Comparison of ENCODE assay signal across 8 cellular contexts in the genomic region with DNA sequence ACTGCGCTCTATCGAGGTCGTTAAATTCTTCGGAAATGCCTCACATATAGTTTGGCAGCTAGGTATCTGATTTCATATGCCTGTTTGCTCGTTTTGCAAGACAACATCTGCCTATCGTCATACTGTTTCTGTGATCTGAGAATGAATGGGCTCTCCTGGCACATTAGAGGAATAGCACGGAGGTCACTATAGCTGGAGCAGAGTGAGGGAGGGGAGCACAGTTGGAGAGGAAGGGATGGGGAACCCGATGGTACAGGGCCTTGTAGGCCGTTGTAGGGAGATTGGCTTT. TPM values are rescaled to one million over a fixed set of nuclear protein-coding genes. Genes with fewer than 3 reads are reported as not detected.
DNase-seq lines count a peak whose midpoint lies in the region; ATAC-seq and TF ChIP-seq lines count a peak whose summit lies in the region.

No MANE protein-coding gene starts in this region.

- H3K4me3 Mint-ChIP-seq in activated T-helper 17 cell treated with anti-CD3 and anti-CD28 coated beads, Interleukin-2, amount 50 U/mL, for 72 hours: peak overlapping the region; percentile 96

- ATAC-seq in activated T-helper 17 cell treated with anti-CD3 and anti-CD28 coated beads, Interleukin-2, amount 50 U/mL, for 72 hours (replicated peaks): no peak
- ATAC-seq in HG03432 (IDR thresholded peaks at IDR 0.05; ENCODE audit: unreplicated experiment): no peak

- H3K9ac ChIP-seq in iPS-18a (ENCODE audit: low read length): peak overlapping the region; percentile 47

- H3K4me1 Mint-ChIP-seq in activated T-helper 17 cell treated with anti-CD3 and anti-CD28 coated beads, Interleukin-2, amount 50 U/mL, for 72 hours: peaks cover 15% of the 10 kb centered on the region

- peaks cover 6% of the 10 kb centered on the region for H3K9me3 ChIP-seq in iPS-18a (ENCODE audit: control insufficient read depth, low read depth, low read length)
- H3K9me3 ChIP-seq in stomach: peaks cover 0 to 13% (median 0%) of the 10 kb centered on the region in 4 donors

- no peaks in the 10 kb centered on the region for H3K27me3 Mint-ChIP-seq in activated T-helper 17 cell treated with anti-CD3 and anti-CD28 coated beads, Interleukin-2, amount 50 U/mL, for 72 hours

- H3K27me3 ChIP-seq in iPS-18a (ENCODE audit: control insufficient read depth, insufficient read depth, low read length): no peaks in the 10 kb centered on the region
- no peaks in the 10 kb centered on the region for H3K27me3 ChIP-seq in stomach

- H3K4me1 ChIP-seq in iPS-18a (ENCODE audit: control insufficient read depth, low read depth, low read length) (no peaks in the 10 kb centered on the region), stomach (peaks cover 6 to 70% (median 41%) of the 10 kb centered on the region in 4 donors)

- H3K36me3 Mint-ChIP-seq in activated T-helper 17 cell treated with anti-CD3 and anti-CD28 coated beads, Interleukin-2, amount 50 U/mL, for 72 hours (ENCODE audit: low read depth): peaks cover 54% of the 10 kb centered on the region

- intact Hi-C loops in stomach (cut with DNase I; ENCODE audit: low total_unique reads): no loop called here

- WGBS in stomach, 5 donors: 0 to 47% (median 6%) methylated on average over 9 of the region's 9 CpGs

- DNase-seq in NCI-H748 (lab: John Stamatoyannopoulos, UW; ENCODE audit: unreplicated experiment): peak; percentile 29
- no peak for DNase-seq in NCI-H748 treated with DMSO at 0.1 percent for 48 hours (lab: John Stamatoyannopoulos, UW)
- DNase-seq in stomach: no peak
- DNase-seq in AG08395 (ENCODE audit: low spot score): no peak
- DNase-seq in dedifferentiated amniotic fluid mesenchymal stem cell (ENCODE audit: extremely low spot score): no peak

- H3K27ac ChIP-seq in iPS-18a (ENCODE audit: low read length) (no peak overlapping the region), stomach (peak overlapping the region in 4 of 5 donors; percentile 86 to 94 (median 90))

- H3K36me3 ChIP-seq in iPS-18a (ENCODE audit: control insufficient read depth, low read depth, low read length) (peaks cover 7% of the 10 kb centered on the region), stomach (peaks cover 0 to 13% (median 6%) of the 10 kb centered on the region in 4 donors)

- peak overlapping the region; percentile 92 for H3K27ac Mint-ChIP-seq in activated T-helper 17 cell treated with anti-CD3 and anti-CD28 coated beads, Interleukin-2, amount 50 U/mL, for 72 hours

- no peak for TF ChIP-seq CTCF in stomach (IDR thresholded peaks at IDR 0.05)

- TF ChIP-seq EP300 in stomach (IDR thresholded peaks at IDR 0.05): no peak

- peak overlapping the region; percentile 94 for H3K4me3 ChIP-seq in iPS-18a (ENCODE audit: low read length)
- peak overlapping the region; percentile 57 to 65 (median 64) for H3K4me3 ChIP-seq in stomach

- H3K9me3 Mint-ChIP-seq in activated T-helper 17 cell treated with anti-CD3 and anti-CD28 coated beads, Interleukin-2, amount 50 U/mL, for 72 hours: no peaks in the 10 kb centered on the region

- no peak for TF ChIP-seq POLR2A in stomach (IDR thresholded peaks at IDR 0.05)

RNA-seq across cellular contexts. Expression of gene IKBKG, which starts 0.6 kb away (rescaled TPM):
- total RNA-seq in activated T-helper 17 cell treated with anti-CD3 and anti-CD28 coated beads, Interleukin-2, amount 50 U/mL, for 72 hours: 10 to 100 TPM; 26.1 to 39.6 TPM
- 10 to 100 TPM in 3 of 5 donors, 1 to 10 TPM in 2; 7.6 to 22.6 (median 14.8) TPM for total RNA-seq in stomach
- polyA plus RNA-seq in stomach: 10 to 100 TPM; 16.8 to 24.3 (median 18.5) TPM

RNA-seq across cellular contexts. Expression of gene G6PD, which starts 1.3 kb away (rescaled TPM):
- total RNA-seq in activated T-helper 17 cell treated with anti-CD3 and anti-CD28 coated beads, Interleukin-2, amount 50 U/mL, for 72 hours: 10 to 100 TPM; 48.1 to 78.3 TPM
- total RNA-seq in stomach: 10 to 100 TPM; 10.3 to 41.7 (median 30.3) TPM
- polyA plus RNA-seq in stomach: 10 to 100 TPM; 15.6 to 22.7 (median 19.1) TPM

RNA-seq across cellular contexts. Expression of gene FAM3A, which starts 31.9 kb away (rescaled TPM):
- total RNA-seq in activated T-helper 17 cell treated with anti-CD3 and anti-CD28 coated beads, Interleukin-2, amount 50 U/mL, for 72 hours: 10 to 100 TPM; 24.5 to 25.4 TPM
- total RNA-seq in stomach: 10 to 100 TPM; 21.9 to 34.4 (median 24.1) TPM
- polyA plus RNA-seq in stomach: 10 to 100 TPM; 36.3 to 61.7 (median 49.0) TPM

RNA-seq across cellular contexts. Expression of gene CTAG1A, which starts 37.0 kb away (rescaled TPM):
- not detected for total RNA-seq in activated T-helper 17 cell treated with anti-CD3 and anti-CD28 coated beads, Interleukin-2, amount 50 U/mL, for 72 hours
- total RNA-seq in stomach: not detected
- not detected for polyA plus RNA-seq in stomach

RNA-seq across cellular contexts. Expression of gene SLC10A3, which starts 57.5 kb away (rescaled TPM):
- total RNA-seq in activated T-helper 17 cell treated with anti-CD3 and anti-CD28 coated beads, Interleukin-2, amount 50 U/mL, for 72 hours: 10 to 100 TPM; 17.3 to 24.8 TPM
- total RNA-seq in stomach: 100 to 1,000 TPM in 1 of 5 donors, 10 to 100 TPM in 2, 1 to 10 TPM in 2; 4.9 to 175 (median 13.2) TPM
- 10 to 100 TPM in 2 of 3 donors, 1 to 10 TPM in 1; 9.5 to 16.7 (median 12.5) TPM for polyA plus RNA-seq in stomach
